ENCODE assay signal across 8 cellular contexts in the genomic region with DNA sequence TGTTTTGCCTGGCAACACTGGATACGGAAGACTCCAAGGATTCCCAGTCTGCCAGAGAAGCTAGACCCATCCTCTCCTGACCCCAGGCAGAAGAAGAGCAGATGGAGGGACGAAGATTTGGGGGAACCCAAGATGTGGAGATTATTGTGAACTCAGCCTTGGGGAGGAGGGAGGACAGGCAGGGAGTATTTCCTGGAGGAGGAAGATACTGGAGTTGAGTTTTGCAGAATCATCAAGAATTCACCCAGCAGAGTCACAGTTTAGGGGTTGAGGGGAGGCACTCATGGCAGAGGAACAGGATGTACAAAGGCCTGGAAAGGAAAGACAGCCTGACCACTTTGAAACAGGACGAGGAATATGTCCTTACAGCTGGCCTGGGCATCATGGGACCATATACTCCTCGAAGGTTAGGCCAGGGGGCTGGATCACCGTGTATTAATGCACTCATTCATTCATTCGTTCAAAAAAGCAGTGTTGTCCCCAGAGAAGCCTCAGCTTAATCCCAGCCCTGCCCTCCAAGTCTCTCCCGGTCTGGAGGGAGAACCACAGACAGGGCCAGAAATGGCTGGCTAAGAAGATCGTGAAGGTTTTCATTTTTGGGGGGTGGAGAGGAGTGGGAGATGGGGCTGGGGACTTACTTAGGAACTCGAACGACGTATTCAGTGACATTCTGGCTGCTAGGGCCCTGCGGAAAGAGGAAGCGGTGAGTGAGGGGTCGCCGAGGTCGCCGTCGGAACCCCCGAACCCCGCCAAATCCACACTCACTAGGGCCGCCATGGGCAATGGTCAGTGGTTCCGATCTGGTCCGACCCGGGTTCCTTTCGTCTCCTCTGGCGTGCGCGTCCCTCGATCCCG. TPM values are rescaled to one million over a fixed set of nuclear protein-coding genes. Genes with fewer than 3 reads are reported as not detected.
DNase-seq lines count a peak whose midpoint lies in the region; ATAC-seq, FAIRE-seq and TF ChIP-seq lines count a peak whose summit lies in the region.

No MANE protein-coding gene starts in this region.

- H3K27me3 Mint-ChIP-seq in endothelial cell (ENCODE audit: unreplicated experiment), result peaks cover 18% of the 10 kb centered on the region

- 6 to 8% methylated on average over 26 to 30 of the region's 30 CpGs for WGBS in pancreas, 2 donors

- intact Hi-C loops in pancreas (cut with DNase I) (no loop called here), posterior vena cava (cut with DNase I) (no loop called here)

- H3K27me3 ChIP-seq in pancreas, result no peaks in the 10 kb centered on the region

- H3K36me3 Mint-ChIP-seq in endothelial cell (ENCODE audit: low read depth, unreplicated experiment), result peaks cover 26% of the 10 kb centered on the region

- H3K4me1 ChIP-seq in pancreas, result peaks cover 0 to 6% (median 0%) of the 10 kb centered on the region in 3 donors

- no peaks in the 10 kb centered on the region for H3K9me3 ChIP-seq in pancreas

- no peaks in the 10 kb centered on the region for H3K9me3 Mint-ChIP-seq in endothelial cell (ENCODE audit: unreplicated experiment)

- H3K4me1 Mint-ChIP-seq in endothelial cell (ENCODE audit: unreplicated experiment), result peaks cover 26% of the 10 kb centered on the region

- TF ChIP-seq POLR2A in GM12891 (IDR thresholded peaks at IDR 0.05; ENCODE audit: low read depth, low read length), result no peak

- H3K27ac ChIP-seq in pancreas, result peak overlapping the region; percentile 84 to 94 (median 90)

- peak overlapping the region; percentile 94 for H3K4me3 Mint-ChIP-seq in endothelial cell (ENCODE audit: unreplicated experiment)

- ATAC-seq in pancreas, result no peak

- FAIRE-seq in GM12891 (lab: Jason Lieb, UNC) (peak; percentile 45), pancreas (lab: Jason Lieb, UNC) (no peak)

- DNase-seq in GM12891 (ENCODE audit: insufficient read length, low spot score), result no peak
- DNase-seq in OCI-M1 (lab: John Stamatoyannopoulos, UW), result peak; percentile 28
- no peak for DNase-seq in endothelial cell (ENCODE audit: low spot score)
- no peak for DNase-seq in pancreas
- DNase-seq in posterior vena cava (ENCODE audit: low spot score), result no peak
- no peak for DNase-seq in Kasumi-1 (lab: John Stamatoyannopoulos, UW)
- no peak for DNase-seq in NK-92 (lab: John Stamatoyannopoulos, UW; ENCODE audit: unreplicated experiment)
- DNase-seq in NCI-H2081 treated with DMSO at 0.1 percent for 48 hours (lab: John Stamatoyannopoulos, UW), result no peak

- no peak for TF ChIP-seq CTCF in endothelial cell (IDR thresholded peaks at IDR 0.05; ENCODE audit: unreplicated experiment)
- no peak for TF ChIP-seq CTCF in pancreas (IDR thresholded peaks at IDR 0.05)

- peaks cover 0 to 22% (median 15%) of the 10 kb centered on the region in 3 donors for H3K36me3 ChIP-seq in pancreas

- H3K27ac Mint-ChIP-seq in endothelial cell (ENCODE audit: unreplicated experiment), result peak overlapping the region; percentile 98

- H3K4me3 ChIP-seq in pancreas, result peak overlapping the region; percentile 64 to 87 (median 84)

TF ChIP-seq in GM12891, 5 proteins besides CTCF, POLR2A, EP300 and RAD21:
- no peak for TF ChIP-seq POU2F2 (IDR thresholded peaks at IDR 0.05; ENCODE audit: low read depth, low read length)
- TF ChIP-seq POLR2AphosphoS5 (IDR thresholded peaks at IDR 0.05; ENCODE audit: low read depth, low read length), result no peak
- TF ChIP-seq SPI1 (IDR thresholded peaks at IDR 0.05; ENCODE audit: low read depth, low read length), result peak; percentile 64
- no peak for TF ChIP-seq TAF1 (IDR thresholded peaks at IDR 0.05; ENCODE audit: low read depth, low read length)
- TF ChIP-seq PAX5 (IDR thresholded peaks at IDR 0.05; ENCODE audit: insufficient read depth, low read length, severe bottlenecking), result no peak
TF ChIP-seq in GM12891: peak in this region for 1.

RNA-seq across cellular contexts. Expression of gene GTF2F1, which starts 0.5 kb away (rescaled TPM):
- 61.4 TPM for polyA plus RNA-seq in GM12891 (2012; ENCODE audit: low read depth, missing spikeins)
- total RNA-seq in endothelial cell (ENCODE audit: unreplicated experiment) (95.5 TPM), pancreas (10 to 100 TPM; 28.3 to 39.5 (median 32.8) TPM), posterior vena cava (10 to 100 TPM; 32.5 to 35.4 TPM)
- 10 to 100 TPM; 40.9 to 49.3 TPM for polyA plus RNA-seq in pancreas

RNA-seq across cellular contexts. Expression of gene PSPN, which starts 16.7 kb away (rescaled TPM):
- 0.64 TPM for polyA plus RNA-seq in GM12891 (2012; ENCODE audit: low read depth, missing spikeins)
- total RNA-seq in endothelial cell (ENCODE audit: unreplicated experiment) (4.6 TPM), pancreas (1 to 10 TPM in 2 of 6 donors, under 1 TPM in 4; 0.64 to 1.4 (median 0.81) TPM), posterior vena cava (under 1 TPM; 0.65 to 0.71 TPM)
- polyA plus RNA-seq in pancreas, result 1 to 10 TPM; 1.0 to 1.1 TPM

RNA-seq across cellular contexts. Expression of gene ALKBH7, which starts 19.9 kb away (rescaled TPM):
- polyA plus RNA-seq in GM12891 (2012; ENCODE audit: low read depth, missing spikeins), result 56.1 TPM
- total RNA-seq in endothelial cell (ENCODE audit: unreplicated experiment), result 66.8 TPM
- 10 to 100 TPM; 35.2 to 69.4 (median 53.4) TPM for total RNA-seq in pancreas
- 10 to 100 TPM; 29.3 to 61.4 TPM for polyA plus RNA-seq in pancreas
- total RNA-seq in posterior vena cava, result 10 to 100 TPM; 37.1 to 41.2 TPM

RNA-seq across cellular contexts. Expression of gene CLPP, which starts 31.1 kb away (rescaled TPM):
- 94.7 TPM for polyA plus RNA-seq in GM12891 (2012; ENCODE audit: low read depth, missing spikeins)
- total RNA-seq in endothelial cell (ENCODE audit: unreplicated experiment) (105 TPM), pancreas (10 to 100 TPM; 29.1 to 39.5 (median 31.5) TPM), posterior vena cava (10 to 100 TPM; 55.1 to 56.4 TPM)
- 10 to 100 TPM; 34.8 to 39.8 TPM for polyA plus RNA-seq in pancreas

RNA-seq across cellular contexts. Expression of gene KHSRP, which starts 32.2 kb away (rescaled TPM):
- polyA plus RNA-seq in GM12891 (2012; ENCODE audit: low read depth, missing spikeins), result 179 TPM
- 290 TPM for total RNA-seq in endothelial cell (ENCODE audit: unreplicated experiment)
- total RNA-seq in pancreas, result 100 to 1,000 TPM in 1 of 6 donors, 10 to 100 TPM in 5; 67.2 to 119 (median 93.1) TPM
- polyA plus RNA-seq in pancreas, result 10 to 100 TPM; 69.7 to 98.2 TPM
- 100 to 1,000 TPM; 134 to 147 TPM for total RNA-seq in posterior vena cava
